11 cellular contexts compared by ENCODE assay signal in the genomic region with DNA sequence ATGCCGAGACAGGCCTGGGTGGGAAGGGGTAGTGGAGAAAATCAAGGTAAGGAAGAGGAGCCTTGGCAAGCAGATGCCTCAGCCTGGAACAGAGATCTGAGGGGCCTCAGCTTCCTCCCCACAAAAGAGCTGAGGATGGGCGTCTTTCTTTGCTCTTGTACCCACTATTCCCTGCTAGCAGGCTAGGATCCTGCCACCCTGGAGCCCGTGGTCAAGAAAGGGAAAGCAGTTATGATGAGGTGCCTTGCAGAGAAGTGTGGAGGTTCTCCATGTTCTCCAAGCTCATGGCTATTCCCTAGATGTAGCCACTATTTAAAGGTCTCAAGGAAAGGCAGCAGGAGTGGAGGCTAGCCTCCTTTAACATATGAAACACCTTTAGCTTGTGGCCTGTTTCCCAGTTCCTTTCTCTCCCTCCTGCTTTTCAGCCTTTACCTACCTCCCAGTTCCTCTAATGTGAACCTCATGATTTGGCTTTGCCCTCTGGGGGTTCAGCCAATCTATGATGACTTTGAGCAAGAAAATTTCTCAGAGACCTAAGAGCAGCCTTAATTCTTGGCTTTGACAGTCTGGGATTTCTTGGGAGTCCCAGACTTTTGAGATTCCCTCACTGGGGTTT. TPM values are rescaled to one million over a fixed set of nuclear protein-coding genes. Genes with fewer than 3 reads are reported as not detected.
A peak's percentile ranks its signal among the peaks of the same experiment; 100 is the strongest.
DNase-seq lines count a peak whose midpoint lies in the region; ATAC-seq, FAIRE-seq and TF ChIP-seq lines count a peak whose summit lies in the region.
"Had no signal": no experiment of that assay in that cellular context is flagged by ENCODE, and none has a peak within 500 bp of the region (broad histone marks: within the 10 kb centered on the region; RNA-seq: fewer than 3 reads in every experiment).

No MANE protein-coding gene starts in this region.

- in situ Hi-C loops in K562 (cut with MboI): loop anchor here (10.0 kb wide), 1 partner anchor 207 kb away; the partner anchor contains the start of genes ORMDL2 and SARNP

- H3K9ac ChIP-seq in K562 (ENCODE audit: insufficient read depth in 1 of 2, low read depth in 2 of 2, low read length in 2 of 2) (peak overlapping the region; percentile 80 to 93), mucosa of stomach (ENCODE audit: low read length) (peak overlapping the region; percentile 25)

- no peaks in the 10 kb centered on the region for H3K27me3 Mint-ChIP-seq in activated naive CD4-positive, alpha-beta T cell treated with anti-CD3 and anti-CD28 coated beads for 36 hours (ENCODE audit: low read depth)

- intact Hi-C loops in activated naive CD4-positive, alpha-beta T cell treated with anti-CD3 and anti-CD28 coated beads for 36 hours (cut with micrococcal nuclease): loop anchor here (1.0 kb wide), 1 partner anchor 19 kb away; the partner anchor contains the start of gene RPS26
- intact Hi-C loops in K562 (cut with micrococcal nuclease) (loop anchor here (1.0 to 2.0 kb wide), 3 partner anchors 15 to 49 kb away; partner anchors contain the start of gene SUOX), upper lobe of right lung (cut with DNase I) (no loop called here)

- H3K4me2 ChIP-seq in K562 (ENCODE audit: insufficient read depth, low read length): peak overlapping the region; percentile 92

- no peak for TF ChIP-seq POLR2A in K562 (conservative IDR thresholded peaks at IDR 0.05)

- H3K27ac Mint-ChIP-seq in activated naive CD4-positive, alpha-beta T cell treated with anti-CD3 and anti-CD28 coated beads for 36 hours: peak overlapping the region; percentile 80

- H3K4me1 Mint-ChIP-seq in activated naive CD4-positive, alpha-beta T cell treated with anti-CD3 and anti-CD28 coated beads for 36 hours (ENCODE audit: low read depth): peaks cover 28% of the 10 kb centered on the region

- WGBS in K562 (ENCODE audit: insufficient coverage, low coverage, missing lambda C conversion rate): 0% methylated on average over 3 of the region's 3 CpGs

- TF ChIP-seq CTCF in K562 (IDR thresholded peaks at IDR 0.05 in 2 of 3, conservative IDR thresholded peaks at IDR 0.05 in 1 of 3; ENCODE audit: insufficient read depth in 2 of 3, low read depth in 1 of 3, low read length in 3 of 3) (no peak), upper lobe of right lung (IDR thresholded peaks at IDR 0.05) (no peak)

- H3K36me3 Mint-ChIP-seq in activated naive CD4-positive, alpha-beta T cell treated with anti-CD3 and anti-CD28 coated beads for 36 hours (ENCODE audit: low read depth): peaks cover 7% of the 10 kb centered on the region

- DNase-seq in activated naive CD4-positive, alpha-beta T cell treated with anti-CD3 and anti-CD28 coated beads for 36 hours: peak; percentile 20
- DNase-seq in activated naive CD4-positive, alpha-beta T cell treated with Interleukin-2 at 50 U/mL for 16 hours: no peak
- DNase-seq in K562 (ENCODE audit: extremely low read depth in 1 of 4, low spot score in 3 of 4) (peak in 1 of 4 experiments; percentile 33), upper lobe of right lung (no peak), mesenteric fat pad (ENCODE audit: low spot score) (no peak), KG1 (lab: John Stamatoyannopoulos, UW) (no peak), iPS-NIHi7 (ENCODE audit: extremely low spot score) (no peak)
- DNase-seq: NCI-H1105 had no signal

- no peak for TF ChIP-seq EP300 in K562 (IDR thresholded peaks at IDR 0.05; ENCODE audit: low read length)

- H3K27ac ChIP-seq in K562 (ENCODE audit: extremely low read depth, low read depth, low read length) (peak overlapping the region; percentile 82), upper lobe of right lung (peak overlapping the region; percentile 51)
- H3K27ac ChIP-seq: C4-2B had no signal

- peaks cover 55% of the 10 kb centered on the region for H3K79me2 ChIP-seq in K562 (ENCODE audit: control insufficient read depth, insufficient read depth, low read length)

- CTCF ChIA-PET in activated naive CD4-positive, alpha-beta T cell treated with anti-CD3 and anti-CD28 coated beads for 36 hours (lab: Charles Lee): interaction anchor here (0.6 to 3.6 kb wide), 8 partner anchors 8 to 204 kb away, joined by 3 to 14 read pairs (median 5); partner anchors contain the start of genes ORMDL2, SARNP and SUOX
- CTCF ChIA-PET in K562 (lab: Yijun Ruan, JAX; ENCODE audit: low intra/inter-chr PET ratio): interaction anchor here (0.6 kb wide), 1 partner anchor 35 kb away, joined by 3 read pairs; no protein-coding TSS in a partner anchor

- peak; percentile 52 for FAIRE-seq in K562 (lab: Jason Lieb, UNC)

- H3K9me3 ChIP-seq in K562 (replicated peaks; ENCODE audit: control insufficient read depth, insufficient read depth, low read depth, low read length) (no peaks in the 10 kb centered on the region), mucosa of stomach (ENCODE audit: control insufficient read depth, low read length) (no peaks in the 10 kb centered on the region), upper lobe of right lung (no peaks in the 10 kb centered on the region)

- H3K27me3 ChIP-seq in K562 (ENCODE audit: control insufficient read depth in 2 of 2, insufficient read depth in 2 of 2, low read length in 2 of 2): no peaks in the 10 kb centered on the region
- no peaks in the 10 kb centered on the region for H3K27me3 ChIP-seq in mucosa of stomach (ENCODE audit: control insufficient read depth, insufficient read depth, low read length)
- no peaks in the 10 kb centered on the region for H3K27me3 ChIP-seq in upper lobe of right lung

- H3K36me3 ChIP-seq in K562 (ENCODE audit: control insufficient read depth, insufficient read depth, low read length) (peaks cover 32% of the 10 kb centered on the region; the same call in 2 of the 3 replicates), mucosa of stomach (ENCODE audit: control insufficient read depth, insufficient read depth, low read length) (no peaks in the 10 kb centered on the region), upper lobe of right lung (peaks cover 14% of the 10 kb centered on the region)

- BruUV-seq in K562 (replicated peaks; lab: Mats Ljungman, UMichigan): TSS peak; percentile 52

- POLR2A ChIA-PET in K562 (lab: Yijun Ruan, JAX): interaction anchor here (0.6 to 3.8 kb wide), 8 partner anchors 11 to 272 kb away, joined by 3 to 28 read pairs (median 4); partner anchors contain the start of genes RAB5B and SUOX

- peak overlapping the region; percentile 80 for H2AFZ ChIP-seq in K562 (ENCODE audit: low read depth, low read length)

- ATAC-seq in K562: peak; percentile 36
- no peak for ATAC-seq in upper lobe of right lung
- ATAC-seq: left lobe of liver had no signal

- H3K9me3 Mint-ChIP-seq in activated naive CD4-positive, alpha-beta T cell treated with anti-CD3 and anti-CD28 coated beads for 36 hours: no peaks in the 10 kb centered on the region

- H3K4me3 ChIP-seq in K562: peak overlapping the region; percentile 46
- H3K4me3 ChIP-seq in mucosa of stomach (ENCODE audit: low read length): no peak overlapping the region
- H3K4me3 ChIP-seq in upper lobe of right lung: no peak overlapping the region

- peak overlapping the region; percentile 84 for H3K4me3 Mint-ChIP-seq in activated naive CD4-positive, alpha-beta T cell treated with anti-CD3 and anti-CD28 coated beads for 36 hours

- H3K9me1 ChIP-seq in K562 (ENCODE audit: control insufficient read depth, insufficient read depth, low read length): no peaks in the 10 kb centered on the region

- H3K4me1 ChIP-seq in K562 (replicated peaks in 1 of 2; ENCODE audit: control insufficient read depth in 2 of 2, insufficient read depth in 2 of 2, low read length in 2 of 2) (peaks cover 30 to 41% of the 10 kb centered on the region in 2 experiments), mucosa of stomach (ENCODE audit: control insufficient read depth, insufficient read depth, low read length) (peaks cover 5% of the 10 kb centered on the region), upper lobe of right lung (peaks cover 21% of the 10 kb centered on the region)

- H4K20me1 ChIP-seq in K562 (replicated peaks; ENCODE audit: control insufficient read depth, insufficient read depth, low read length): no peaks in the 10 kb centered on the region

- no peak for TF ChIP-seq RAD21 in K562 (CRISPR knock-in tag; conservative IDR thresholded peaks at IDR 0.05 in 1 of 2, IDR thresholded peaks at IDR 0.05 in 1 of 2)

RNA-seq across cellular contexts. Expression of gene IKZF4, which starts 1.1 kb away (rescaled TPM):
- 1 to 10 TPM; 7.5 to 8.2 TPM for total RNA-seq in activated naive CD4-positive, alpha-beta T cell treated with anti-CD3 and anti-CD28 coated beads for 36 hours
- 32.0 and 35.8 TPM in 2 replicates for total RNA-seq in K562 (2011; cell fraction: chromatin; rRNA removed; ENCODE audit: low replicate concordance)
- 14.9 and 21.0 TPM in 2 replicates for total RNA-seq in K562 (2011; cell fraction: nucleolus; rRNA removed)
- 29.4 and 36.0 TPM in 2 replicates for total RNA-seq in K562 (2011; cell fraction: nucleoplasm; rRNA removed)
- total RNA-seq in K562 (2014; rRNA removed) (1.9 and 3.9 TPM in 2 replicates), K562 (2014; rRNA removed; fragmentation: Illumina TruSeq; extraction: Trizol) (2.8 TPM in 2 replicates), K562 (2015; rRNA removed; fragmentation: Illumina TruSeq; extraction: Trizol) (3.6 and 4.6 TPM in 2 replicates), K562 (2021) (16.0 and 16.3 TPM in 2 replicates), upper lobe of right lung (10.5 TPM), mesenteric fat pad (25.8 TPM)
- polyA plus RNA-seq in K562 (2011; rRNA removed) (6.7 and 8.2 TPM in 2 replicates), K562 (2014; fragmentation: Illumina TruSeq; extraction: Trizol) (13.5 and 16.0 TPM in 2 replicates), K562 (2014; fragmentation: Nextera tagmentation; extraction: Ambion mirVana) (1 to 10 TPM; 2.8 to 3.6 TPM), K562 (2014; rRNA removed) (6.4 and 10.2 TPM in 2 replicates)
- 7.7 and 10.7 TPM in 2 replicates for polyA plus RNA-seq in K562 (2011; cell fraction: cytosol; rRNA removed)
- 19.0 and 35.6 TPM in 2 replicates for polyA plus RNA-seq in K562 (2011; cell fraction: nucleus; rRNA removed)
- polyA plus RNA-seq in K562 (2012): 9.7 and 17.3 TPM in 2 replicates
- polyA minus RNA-seq in K562 (2011; rRNA and poly(A)+ RNA removed): 8.0 and 8.6 TPM in 2 replicates
- 10.7 and 13.7 TPM in 2 replicates for polyA minus RNA-seq in K562 (2011; cell fraction: cytosol; rRNA and poly(A)+ RNA removed)
- polyA minus RNA-seq in K562 (2011; cell fraction: nucleus; rRNA and poly(A)+ RNA removed): 5.8 and 6.8 TPM in 2 replicates

RNA-seq across cellular contexts. Expression of gene RPS26, which starts 19.7 kb away (rescaled TPM):
- total RNA-seq in activated naive CD4-positive, alpha-beta T cell treated with anti-CD3 and anti-CD28 coated beads for 36 hours: 10 to 100 TPM; 31.0 to 37.3 TPM
- 81.1 and 108 TPM in 2 replicates for total RNA-seq in K562 (2011; cell fraction: chromatin; rRNA removed; ENCODE audit: low replicate concordance)
- total RNA-seq in K562 (2011; cell fraction: nucleolus; rRNA removed): 111 and 126 TPM in 2 replicates
- 132 and 142 TPM in 2 replicates for total RNA-seq in K562 (2011; cell fraction: nucleoplasm; rRNA removed)
- total RNA-seq in K562 (2014; rRNA removed) (352 and 493 TPM in 2 replicates), K562 (2014; rRNA removed; fragmentation: Illumina TruSeq; extraction: Trizol) (788 and 907 TPM in 2 replicates), K562 (2015; rRNA removed; fragmentation: Illumina TruSeq; extraction: Trizol) (746 and 852 TPM in 2 replicates), K562 (2021) (59.8 and 70.2 TPM in 2 replicates), upper lobe of right lung (55.4 TPM), mesenteric fat pad (45.3 TPM)
- polyA plus RNA-seq in K562 (2011; rRNA removed) (376 and 443 TPM in 2 replicates), K562 (2014; fragmentation: Illumina TruSeq; extraction: Trizol) (658 and 1,033 TPM in 2 replicates), K562 (2014; fragmentation: Nextera tagmentation; extraction: Ambion mirVana) (1,000 to 10,000 TPM; 1,319 to 1,589 TPM), K562 (2014; rRNA removed) (403 and 523 TPM in 2 replicates)
- 954 and 1,184 TPM in 2 replicates for polyA plus RNA-seq in K562 (2011; cell fraction: cytosol; rRNA removed)
- polyA plus RNA-seq in K562 (2011; cell fraction: nucleus; rRNA removed): 224 and 243 TPM in 2 replicates
- polyA plus RNA-seq in K562 (2012): 372 and 548 TPM in 2 replicates
- 556 and 722 TPM in 2 replicates for polyA minus RNA-seq in K562 (2011; rRNA and poly(A)+ RNA removed)
- 78.1 and 105 TPM in 2 replicates for polyA minus RNA-seq in K562 (2011; cell fraction: cytosol; rRNA and poly(A)+ RNA removed)
- polyA minus RNA-seq in K562 (2011; cell fraction: nucleus; rRNA and poly(A)+ RNA removed): 51.7 and 82.0 TPM in 2 replicates

RNA-seq across cellular contexts. Expression of gene SUOX, which starts 24.9 kb away (rescaled TPM):
- 1 to 10 TPM; 1.7 to 2.2 TPM for total RNA-seq in activated naive CD4-positive, alpha-beta T cell treated with anti-CD3 and anti-CD28 coated beads for 36 hours
- 64.5 and 126 TPM in 2 replicates for total RNA-seq in K562 (2011; cell fraction: chromatin; rRNA removed; ENCODE audit: low replicate concordance)
- total RNA-seq in K562 (2011; cell fraction: nucleolus; rRNA removed): 67.9 and 78.4 TPM in 2 replicates
- total RNA-seq in K562 (2011; cell fraction: nucleoplasm; rRNA removed): 78.7 and 91.5 TPM in 2 replicates
- total RNA-seq in K562 (2014; rRNA removed) (21.3 and 30.1 TPM in 2 replicates), K562 (2014; rRNA removed; fragmentation: Illumina TruSeq; extraction: Trizol) (18.1 and 22.9 TPM in 2 replicates), K562 (2015; rRNA removed; fragmentation: Illumina TruSeq; extraction: Trizol) (29.9 and 30.0 TPM in 2 replicates), K562 (2021) (23.7 and 25.8 TPM in 2 replicates), upper lobe of right lung (20.3 TPM), mesenteric fat pad (27.7 TPM)
- polyA plus RNA-seq in K562 (2011; rRNA removed) (31.2 and 31.5 TPM in 2 replicates), K562 (2014; fragmentation: Illumina TruSeq; extraction: Trizol) (32.2 and 39.7 TPM in 2 replicates), K562 (2014; fragmentation: Nextera tagmentation; extraction: Ambion mirVana) (10 to 100 TPM in 1 of 2 experiments, 1 to 10 TPM in 1; 9.2 to 21.6 TPM), K562 (2014; rRNA removed) (25.4 and 27.9 TPM in 2 replicates)
- 33.1 and 43.9 TPM in 2 replicates for polyA plus RNA-seq in K562 (2011; cell fraction: cytosol; rRNA removed)
- 62.5 and 76.6 TPM in 2 replicates for polyA plus RNA-seq in K562 (2011; cell fraction: nucleus; rRNA removed)
- polyA plus RNA-seq in K562 (2012): 26.9 and 29.9 TPM in 2 replicates
- 30.3 and 35.2 TPM in 2 replicates for polyA minus RNA-seq in K562 (2011; rRNA and poly(A)+ RNA removed)
- 16.8 and 19.6 TPM in 2 replicates for polyA minus RNA-seq in K562 (2011; cell fraction: cytosol; rRNA and poly(A)+ RNA removed)
- 24.4 and 37.4 TPM in 2 replicates for polyA minus RNA-seq in K562 (2011; cell fraction: nucleus; rRNA and poly(A)+ RNA removed)

RNA-seq across cellular contexts. Expression of gene RAB5B, which starts 48.1 kb away (rescaled TPM):
- total RNA-seq in activated naive CD4-positive, alpha-beta T cell treated with anti-CD3 and anti-CD28 coated beads for 36 hours: 10 to 100 TPM; 33.2 to 35.7 TPM
- total RNA-seq in K562 (2011; cell fraction: chromatin; rRNA removed; ENCODE audit: low replicate concordance): 74.2 and 106 TPM in 2 replicates
- 56.2 and 58.3 TPM in 2 replicates for total RNA-seq in K562 (2011; cell fraction: nucleolus; rRNA removed)
- 79.6 and 100 TPM in 2 replicates for total RNA-seq in K562 (2011; cell fraction: nucleoplasm; rRNA removed)
- total RNA-seq in K562 (2014; rRNA removed) (14.3 and 18.2 TPM in 2 replicates), K562 (2014; rRNA removed; fragmentation: Illumina TruSeq; extraction: Trizol) (24.7 and 25.2 TPM in 2 replicates), K562 (2015; rRNA removed; fragmentation: Illumina TruSeq; extraction: Trizol) (20.8 and 22.0 TPM in 2 replicates), K562 (2021) (33.7 and 35.1 TPM in 2 replicates), upper lobe of right lung (150 TPM), mesenteric fat pad (88.2 TPM)
- polyA plus RNA-seq in K562 (2011; rRNA removed) (73.8 and 79.6 TPM in 2 replicates), K562 (2014; fragmentation: Illumina TruSeq; extraction: Trizol) (39.7 and 49.4 TPM in 2 replicates), K562 (2014; fragmentation: Nextera tagmentation; extraction: Ambion mirVana) (10 to 100 TPM in 1 of 2 experiments, 1 to 10 TPM in 1; 6.8 to 12.2 TPM), K562 (2014; rRNA removed) (29.5 and 37.1 TPM in 2 replicates)
- polyA plus RNA-seq in K562 (2011; cell fraction: cytosol; rRNA removed): 46.7 and 81.7 TPM in 2 replicates
- 47.0 and 59.0 TPM in 2 replicates for polyA plus RNA-seq in K562 (2011; cell fraction: nucleus; rRNA removed)
- 30.1 and 47.5 TPM in 2 replicates for polyA plus RNA-seq in K562 (2012)
- 71.3 and 77.5 TPM in 2 replicates for polyA minus RNA-seq in K562 (2011; rRNA and poly(A)+ RNA removed)
- polyA minus RNA-seq in K562 (2011; cell fraction: cytosol; rRNA and poly(A)+ RNA removed): 31.7 and 33.6 TPM in 2 replicates
- polyA minus RNA-seq in K562 (2011; cell fraction: nucleus; rRNA and poly(A)+ RNA removed): 13.5 and 26.8 TPM in 2 replicates

RNA-seq across cellular contexts. Expression of gene CDK2, which starts 55.4 kb away (rescaled TPM):
- total RNA-seq in activated naive CD4-positive, alpha-beta T cell treated with anti-CD3 and anti-CD28 coated beads for 36 hours: 100 to 1,000 TPM; 121 to 126 TPM
- total RNA-seq in K562 (2011; cell fraction: chromatin; rRNA removed; ENCODE audit: low replicate concordance): 59.4 and 105 TPM in 2 replicates
- total RNA-seq in K562 (2011; cell fraction: nucleolus; rRNA removed): 83.6 and 91.2 TPM in 2 replicates
- 82.4 and 85.6 TPM in 2 replicates for total RNA-seq in K562 (2011; cell fraction: nucleoplasm; rRNA removed)
- total RNA-seq in K562 (2014; rRNA removed) (83.6 and 101 TPM in 2 replicates), K562 (2014; rRNA removed; fragmentation: Illumina TruSeq; extraction: Trizol) (96.5 and 116 TPM in 2 replicates), K562 (2015; rRNA removed; fragmentation: Illumina TruSeq; extraction: Trizol) (106 and 111 TPM in 2 replicates), K562 (2021) (110 and 133 TPM in 2 replicates), upper lobe of right lung (28.0 TPM), mesenteric fat pad (21.4 TPM)
- polyA plus RNA-seq in K562 (2011; rRNA removed) (200 and 213 TPM in 2 replicates), K562 (2014; fragmentation: Illumina TruSeq; extraction: Trizol) (129 and 166 TPM in 2 replicates), K562 (2014; fragmentation: Nextera tagmentation; extraction: Ambion mirVana) (10 to 100 TPM; 17.4 to 26.4 TPM), K562 (2014; rRNA removed) (109 and 114 TPM in 2 replicates)
- 130 and 203 TPM in 2 replicates for polyA plus RNA-seq in K562 (2011; cell fraction: cytosol; rRNA removed)
- polyA plus RNA-seq in K562 (2011; cell fraction: nucleus; rRNA removed): 271 and 421 TPM in 2 replicates
- 106 and 139 TPM in 2 replicates for polyA plus RNA-seq in K562 (2012)
- polyA minus RNA-seq in K562 (2011; rRNA and poly(A)+ RNA removed): 58.7 and 86.0 TPM in 2 replicates
- 48.2 and 82.6 TPM in 2 replicates for polyA minus RNA-seq in K562 (2011; cell fraction: cytosol; rRNA and poly(A)+ RNA removed)
- 31.2 and 44.9 TPM in 2 replicates for polyA minus RNA-seq in K562 (2011; cell fraction: nucleus; rRNA and poly(A)+ RNA removed)
